In genomic region chr11:62336949-62337681, GRCh38 we compare ENCODE assay signal across 8 cellular contexts. TPM values are rescaled to one million over a fixed set of nuclear protein-coding genes. Genes with fewer than 3 reads are reported as not detected.
DNase-seq lines count a peak whose midpoint lies in the region; ATAC-seq and TF ChIP-seq lines count a peak whose summit lies in the region.

Gene ASRGL1, plus strand, starts transcription at chr11:62337448. Its CDS starts 530 bp downstream, at chr11:62337978.

- no TSS peak for BruUV-seq in Panc1 (replicated peaks; lab: Mats Ljungman, UMichigan)

- ATAC-seq in Panc1 (peak; percentile 98), HG03378 (IDR thresholded peaks at IDR 0.05; ENCODE audit: unreplicated experiment) (no peak)
- peak; percentile 81 for ATAC-seq in naive thymus-derived CD4-positive, alpha-beta T cell
- ATAC-seq in stimulated activated effector memory CD8-positive, alpha-beta T cell treated with anti-CD3 and anti-CD28 coated beads, Interleukin-12 subunit alpha, Interleukin-12 subunit beta, amount 100 ng/mL, for 72 hours: peak; percentile 88

- TF ChIP-seq CTCF in GM10266 (IDR thresholded peaks at IDR 0.05; ENCODE audit: control insufficient read depth, insufficient read depth, low read depth, missing control alignments): no peak
- TF ChIP-seq CTCF in Panc1 (IDR thresholded peaks at IDR 0.05): no peak
- TF ChIP-seq CTCF in fibroblast of mammary gland (conservative IDR thresholded peaks at IDR 0.05; ENCODE audit: control insufficient read depth, insufficient read depth, low read depth, low read length): no peak

- peaks cover 13 to 29% (median 18%) of the 10 kb centered on the region in 7 donors for H3K4me1 Mint-ChIP-seq in naive thymus-derived CD4-positive, alpha-beta T cell
- peaks cover 16% of the 10 kb centered on the region for H3K4me1 Mint-ChIP-seq in stimulated activated effector memory CD8-positive, alpha-beta T cell treated with anti-CD3 and anti-CD28 coated beads, Interleukin-12 subunit alpha, Interleukin-12 subunit beta, amount 100 ng/mL, for 72 hours

- H3K36me3 Mint-ChIP-seq in naive thymus-derived CD4-positive, alpha-beta T cell: peaks cover 0 to 3% (median 1%) of the 10 kb centered on the region in 5 donors
- H3K36me3 Mint-ChIP-seq in stimulated activated effector memory CD8-positive, alpha-beta T cell treated with anti-CD3 and anti-CD28 coated beads, Interleukin-12 subunit alpha, Interleukin-12 subunit beta, amount 100 ng/mL, for 72 hours: no peaks in the 10 kb centered on the region

- POLR2A ChIA-PET in Panc1 (lab: Charles Lee): no interaction called here
- POLR2A ChIA-PET in naive thymus-derived CD4-positive, alpha-beta T cell (lab: Charles Lee): no interaction called here

- H3K9ac ChIP-seq in HUES64 (ENCODE audit: low read depth, low read length): peak within 1 kb of the TSS; percentile 71

- H3K27ac Mint-ChIP-seq in naive thymus-derived CD4-positive, alpha-beta T cell: peak within 1 kb of the TSS in 8 of 9 donors; percentile 43 to 78 (median 64)
- peak within 1 kb of the TSS; percentile 70 for H3K27ac Mint-ChIP-seq in stimulated activated effector memory CD8-positive, alpha-beta T cell treated with anti-CD3 and anti-CD28 coated beads, Interleukin-12 subunit alpha, Interleukin-12 subunit beta, amount 100 ng/mL, for 72 hours

- intact Hi-C loops in Panc1 (cut with micrococcal nuclease; ENCODE audit: unreplicated experiment): no loop called here
- intact Hi-C loops in naive thymus-derived CD4-positive, alpha-beta T cell (cut with micrococcal nuclease): no loop called here

- peak within 1 kb of the TSS; percentile 28; the same call in 1 of the 2 replicates for H3K27ac ChIP-seq in HUES64 (ENCODE audit: low read depth, low read length)
- peak within 1 kb of the TSS; percentile 73 for H3K27ac ChIP-seq in Panc1 (ENCODE audit: low read length)
- peak within 1 kb of the TSS; percentile 29 for H3K27ac ChIP-seq in naive thymus-derived CD4-positive, alpha-beta T cell (ENCODE audit: low read depth, low read length)

- CTCF ChIA-PET in Panc1 (lab: Charles Lee): interaction anchor here (0.6 kb wide), 1 partner anchor 128 kb away, joined by 3 read pairs; no protein-coding TSS in a partner anchor
- CTCF ChIA-PET in naive thymus-derived CD4-positive, alpha-beta T cell (lab: Charles Lee): interaction anchor here (0.7 to 1.4 kb wide), 2 partner anchors 41 to 690 kb away, joined by 3 to 7 read pairs; no protein-coding TSS in a partner anchor

- H3K27me3 Mint-ChIP-seq in naive thymus-derived CD4-positive, alpha-beta T cell: peaks cover 11 to 52% (median 20%) of the 10 kb centered on the region in 5 donors

- H3K9me3 ChIP-seq in HUES64 (ENCODE audit: insufficient read depth, low read depth, low read length): no peaks in the 10 kb centered on the region
- no peaks in the 10 kb centered on the region for H3K9me3 ChIP-seq in Panc1 (ENCODE audit: control insufficient read depth, insufficient read depth, low read depth, low read length)
- H3K9me3 ChIP-seq in naive thymus-derived CD4-positive, alpha-beta T cell (ENCODE audit: control insufficient read depth in 2 of 3, low read length in 3 of 3): no peaks in the 10 kb centered on the region

- H3K9me3 Mint-ChIP-seq in naive thymus-derived CD4-positive, alpha-beta T cell: peaks cover 0 to 3% (median 0%) of the 10 kb centered on the region in 11 donors
- H3K9me3 Mint-ChIP-seq in stimulated activated effector memory CD8-positive, alpha-beta T cell treated with anti-CD3 and anti-CD28 coated beads, Interleukin-12 subunit alpha, Interleukin-12 subunit beta, amount 100 ng/mL, for 72 hours: no peaks in the 10 kb centered on the region

- H3K36me3 ChIP-seq in HUES64 (ENCODE audit: insufficient read depth, low read length): peaks cover 17% of the 10 kb centered on the region; the same call in 1 of the 2 replicates
- no peaks in the 10 kb centered on the region; the same call in 1 of the 2 replicates for H3K36me3 ChIP-seq in Panc1 (ENCODE audit: control insufficient read depth, insufficient read depth, low read length)
- no peaks in the 10 kb centered on the region for H3K36me3 ChIP-seq in naive thymus-derived CD4-positive, alpha-beta T cell (ENCODE audit: control insufficient read depth in 2 of 3, insufficient read depth in 3 of 3, low read length in 3 of 3)

- H3K4me3 Mint-ChIP-seq in naive thymus-derived CD4-positive, alpha-beta T cell: peak within 1 kb of the TSS; percentile 81 to 92 (median 88)
- H3K4me3 Mint-ChIP-seq in stimulated activated effector memory CD8-positive, alpha-beta T cell treated with anti-CD3 and anti-CD28 coated beads, Interleukin-12 subunit alpha, Interleukin-12 subunit beta, amount 100 ng/mL, for 72 hours: peak within 1 kb of the TSS; percentile 80

- 23% methylated on average over 67 of the region's 67 CpGs for WGBS in HUES64

- peaks cover 17% of the 10 kb centered on the region for H3K27me3 ChIP-seq in HUES64 (ENCODE audit: insufficient read depth, low read length)
- no peaks in the 10 kb centered on the region; the same call in 1 of the 2 replicates for H3K27me3 ChIP-seq in Panc1 (ENCODE audit: control insufficient read depth, insufficient read depth, low read length)
- no peaks in the 10 kb centered on the region for H3K27me3 ChIP-seq in naive thymus-derived CD4-positive, alpha-beta T cell (ENCODE audit: control insufficient read depth in 2 of 2, insufficient read depth in 2 of 2, low read length in 2 of 2)

- in situ Hi-C loops in Panc1 (cut with HindIII; ENCODE audit: low pct_unique_long_range_greater_than_20kb, low sequenced_read_pairs): no loop called here

- DNase-seq in GM10266 (ENCODE audit: extremely low spot score) (peak; percentile 73), Panc1 (ENCODE audit: low read depth, low spot score) (no peak), fibroblast of mammary gland (ENCODE audit: low read depth) (peak; percentile 22)
- DNase-seq in activated T-helper 1 cell treated with anti-CD3 and anti-CD28 coated beads, Interleukin-2, amount 50 U/mL, for 16 hours (ENCODE audit: low read depth in 1 of 2, low spot score in 1 of 2): peak; percentile 53 to 59
- DNase-seq in naive thymus-derived CD4-positive, alpha-beta T cell: peak; percentile 54 to 86 (median 68)
- peak; percentile 70 to 85 for DNase-seq in stimulated activated effector memory CD8-positive, alpha-beta T cell treated with anti-CD3 and anti-CD28 coated beads, Interleukin-12 subunit alpha, Interleukin-12 subunit beta, amount 100 ng/mL, for 72 hours (ENCODE audit: low spot score in 2 of 2)

- H3K4me3 ChIP-seq in HUES64 (ENCODE audit: low read length): peak within 1 kb of the TSS; percentile 87
- peak within 1 kb of the TSS; percentile 68 to 79 for H3K4me3 ChIP-seq in Panc1 (ENCODE audit: low read depth in 2 of 2, low read length in 2 of 2)
- peak within 1 kb of the TSS; percentile 41 for H3K4me3 ChIP-seq in fibroblast of mammary gland (ENCODE audit: control insufficient read depth, low read depth, low read length)
- peak within 1 kb of the TSS; percentile 70 for H3K4me3 ChIP-seq in naive thymus-derived CD4-positive, alpha-beta T cell (ENCODE audit: low read length)

- H3K4me1 ChIP-seq in HUES64 (ENCODE audit: insufficient read depth, low read length): peaks cover 4% of the 10 kb centered on the region; the same call in 1 of the 2 replicates
- no peaks in the 10 kb centered on the region for H3K4me1 ChIP-seq in Panc1 (ENCODE audit: control insufficient read depth, insufficient read depth, low read length)
- H3K4me1 ChIP-seq in naive thymus-derived CD4-positive, alpha-beta T cell (ENCODE audit: control insufficient read depth in 2 of 2, insufficient read depth in 2 of 2, low read length in 2 of 2): no peaks in the 10 kb centered on the region

RNA-seq across cellular contexts. Expression of gene ASRGL1, which starts in this region (rescaled TPM):
- polyA plus RNA-seq in HUES64 (2013, experiment 1 of 2): 23.6 TPM
- polyA plus RNA-seq in HUES64 (2013, experiment 2 of 2): 30.4 TPM
- 43.2 TPM for total RNA-seq in Panc1 (2021; ENCODE audit: unreplicated experiment)
- 39.8 TPM for polyA plus RNA-seq in Panc1 (2012; ENCODE audit: insufficient read length)
- total RNA-seq in naive thymus-derived CD4-positive, alpha-beta T cell: 10 to 100 TPM in 1 of 5 experiments, 1 to 10 TPM in 4; 2.1 to 10.6 (median 4.3) TPM
- polyA plus RNA-seq in naive thymus-derived CD4-positive, alpha-beta T cell: 1 to 10 TPM; 3.1 to 4.2 TPM
